ENCODE assay signal across 9 cellular contexts in genomic region chr2:197292614-197293013, GRCh38. TPM values are rescaled to one million over a fixed set of nuclear protein-coding genes. Genes with fewer than 3 reads are reported as not detected.
DNase-seq lines count a peak whose midpoint lies in the region; ATAC-seq lines count a peak whose summit lies in the region.
"Had no signal": no experiment of that assay in that cellular context is flagged by ENCODE, and none has a peak within 500 bp of the region (broad histone marks: within the 10 kb centered on the region; RNA-seq: fewer than 3 reads in every experiment).

No MANE protein-coding gene starts in this region.

- DNase-seq in activated CD4-positive, alpha-beta T cell treated with anti-CD3 and anti-CD28 coated beads, Interleukin-2, amount 10 ng/mL, durations not matched to agents 7 days and 5 days, result no peak
- no peak for DNase-seq in activated CD4-positive, alpha-beta T cell treated with anti-CD3 and anti-CD28 coated beads for 4 hours
- no peak for DNase-seq in activated T-helper 2 cell treated with anti-CD3 and anti-CD28 coated beads, Interferon-gamma antibody, Interleukin-2, Interleukin-4, amounts not matched to agents 10 μg/mL and 5 μg/mL and 100 μg/mL, durations not matched to agents 14 hours and 24 hours and 36 hours (ENCODE audit: low spot score)
- DNase-seq in stimulated activated CD4-positive, alpha-beta T cell treated with anti-CD3 and anti-CD28 coated beads, Interleukin-2, amount 100 ng/mL, for 24 hours, result no peak
- DNase-seq in ecto neural progenitor cell (ENCODE audit: low spot score), result no peak
- no peak for DNase-seq in NCI-H1417 (lab: John Stamatoyannopoulos, UW)

- POLR2A ChIA-PET in activated CD4-positive, alpha-beta T cell treated with anti-CD3 and anti-CD28 coated beads, Interleukin-2, amount 10 ng/mL, durations not matched to agents 7 days and 5 days (lab: Charles Lee), result interaction anchor here (0.6 to 1.2 kb wide), 3 partner anchors 16 to 66 kb away, joined by 3 read pairs; no protein-coding TSS in a partner anchor

- peaks cover 86% of the 10 kb centered on the region for H3K4me1 Mint-ChIP-seq in activated CD4-positive, alpha-beta T cell treated with anti-CD3 and anti-CD28 coated beads, Interleukin-2, amount 10 ng/mL, durations not matched to agents 7 days and 5 days
- peaks cover 78% of the 10 kb centered on the region for H3K4me1 Mint-ChIP-seq in activated T-helper 2 cell treated with anti-CD3 and anti-CD28 coated beads, Interferon-gamma antibody, Interleukin-2, Interleukin-4, amounts not matched to agents 10 μg/mL and 5 μg/mL and 100 μg/mL, durations not matched to agents 14 hours and 24 hours and 36 hours (ENCODE audit: low read depth)
- peaks cover 92% of the 10 kb centered on the region for H3K4me1 Mint-ChIP-seq in stimulated activated memory B cell treated with anti-CD40 and anti-IgM and Interleukin-4, amounts not matched to agents 10 μg/mL and 1 μg/mL and 100 μg/mL, for 72 hours

- H3K9me3 Mint-ChIP-seq in activated CD4-positive, alpha-beta T cell treated with anti-CD3 and anti-CD28 coated beads, Interleukin-2, amount 10 ng/mL, durations not matched to agents 7 days and 5 days, result peaks cover 13% of the 10 kb centered on the region
- peaks cover 13% of the 10 kb centered on the region for H3K9me3 Mint-ChIP-seq in activated T-helper 2 cell treated with anti-CD3 and anti-CD28 coated beads, Interferon-gamma antibody, Interleukin-2, Interleukin-4, amounts not matched to agents 10 μg/mL and 5 μg/mL and 100 μg/mL, durations not matched to agents 14 hours and 24 hours and 36 hours
- H3K9me3 Mint-ChIP-seq in stimulated activated memory B cell treated with anti-CD40 and anti-IgM and Interleukin-4, amounts not matched to agents 10 μg/mL and 1 μg/mL and 100 μg/mL, for 72 hours, result peaks cover 2% of the 10 kb centered on the region
- H3K9me3 Mint-ChIP-seq: type B pancreatic cell had no signal

- peaks cover 71% of the 10 kb centered on the region for H3K36me3 Mint-ChIP-seq in activated CD4-positive, alpha-beta T cell treated with anti-CD3 and anti-CD28 coated beads, Interleukin-2, amount 10 ng/mL, durations not matched to agents 7 days and 5 days (ENCODE audit: low read depth)
- peaks cover 57% of the 10 kb centered on the region for H3K36me3 Mint-ChIP-seq in activated T-helper 2 cell treated with anti-CD3 and anti-CD28 coated beads, Interferon-gamma antibody, Interleukin-2, Interleukin-4, amounts not matched to agents 10 μg/mL and 5 μg/mL and 100 μg/mL, durations not matched to agents 14 hours and 24 hours and 36 hours (ENCODE audit: low read depth)
- H3K36me3 Mint-ChIP-seq in stimulated activated memory B cell treated with anti-CD40 and anti-IgM and Interleukin-4, amounts not matched to agents 10 μg/mL and 1 μg/mL and 100 μg/mL, for 72 hours, result peaks cover 27% of the 10 kb centered on the region

- ATAC-seq in HG03432 (IDR thresholded peaks at IDR 0.05; ENCODE audit: unreplicated experiment), result peak; percentile 34
- no peak for ATAC-seq in stimulated activated memory B cell treated with anti-CD40 and anti-IgM and Interleukin-4, amounts not matched to agents 10 μg/mL and 1 μg/mL and 100 μg/mL, for 72 hours

- CTCF ChIA-PET in activated CD4-positive, alpha-beta T cell treated with anti-CD3 and anti-CD28 coated beads, Interleukin-2, amount 10 ng/mL, durations not matched to agents 7 days and 5 days (lab: Charles Lee), result interaction anchor here (1.0 to 2.7 kb wide), 2 partner anchors 10 to 13 kb away, joined by 3 to 8 read pairs; no protein-coding TSS in a partner anchor

- intact Hi-C loops in activated T-helper 2 cell treated with anti-CD3 and anti-CD28 coated beads, Interferon-gamma antibody, Interleukin-2, Interleukin-4, amounts not matched to agents 10 μg/mL and 5 μg/mL and 100 μg/mL, durations not matched to agents 14 hours and 24 hours and 36 hours (cut with micrococcal nuclease), result loop anchor here (10.0 kb wide), 1 partner anchor 1028 kb away; no protein-coding TSS in a partner anchor

- peak overlapping the region; percentile 61 for H3K4me3 Mint-ChIP-seq in activated CD4-positive, alpha-beta T cell treated with anti-CD3 and anti-CD28 coated beads, Interleukin-2, amount 10 ng/mL, durations not matched to agents 7 days and 5 days
- peak overlapping the region; percentile 79 for H3K4me3 Mint-ChIP-seq in activated T-helper 2 cell treated with anti-CD3 and anti-CD28 coated beads, Interferon-gamma antibody, Interleukin-2, Interleukin-4, amounts not matched to agents 10 μg/mL and 5 μg/mL and 100 μg/mL, durations not matched to agents 14 hours and 24 hours and 36 hours (ENCODE audit: low read depth)
- peak overlapping the region; percentile 80 for H3K4me3 Mint-ChIP-seq in stimulated activated memory B cell treated with anti-CD40 and anti-IgM and Interleukin-4, amounts not matched to agents 10 μg/mL and 1 μg/mL and 100 μg/mL, for 72 hours
- H3K4me3 Mint-ChIP-seq: type B pancreatic cell had no signal

- H3K27me3 Mint-ChIP-seq in activated CD4-positive, alpha-beta T cell treated with anti-CD3 and anti-CD28 coated beads, Interleukin-2, amount 10 ng/mL, durations not matched to agents 7 days and 5 days, result no peaks in the 10 kb centered on the region
- no peaks in the 10 kb centered on the region for H3K27me3 Mint-ChIP-seq in activated T-helper 2 cell treated with anti-CD3 and anti-CD28 coated beads, Interferon-gamma antibody, Interleukin-2, Interleukin-4, amounts not matched to agents 10 μg/mL and 5 μg/mL and 100 μg/mL, durations not matched to agents 14 hours and 24 hours and 36 hours (ENCODE audit: low read depth)
- no peaks in the 10 kb centered on the region for H3K27me3 Mint-ChIP-seq in stimulated activated memory B cell treated with anti-CD40 and anti-IgM and Interleukin-4, amounts not matched to agents 10 μg/mL and 1 μg/mL and 100 μg/mL, for 72 hours
- H3K27me3 Mint-ChIP-seq: type B pancreatic cell had no signal

- peak overlapping the region; percentile 88 for H3K27ac Mint-ChIP-seq in activated CD4-positive, alpha-beta T cell treated with anti-CD3 and anti-CD28 coated beads, Interleukin-2, amount 10 ng/mL, durations not matched to agents 7 days and 5 days
- H3K27ac Mint-ChIP-seq in activated T-helper 2 cell treated with anti-CD3 and anti-CD28 coated beads, Interferon-gamma antibody, Interleukin-2, Interleukin-4, amounts not matched to agents 10 μg/mL and 5 μg/mL and 100 μg/mL, durations not matched to agents 14 hours and 24 hours and 36 hours, result peak overlapping the region; percentile 94
- H3K27ac Mint-ChIP-seq in stimulated activated memory B cell treated with anti-CD40 and anti-IgM and Interleukin-4, amounts not matched to agents 10 μg/mL and 1 μg/mL and 100 μg/mL, for 72 hours, result peak overlapping the region; percentile 98
- H3K27ac Mint-ChIP-seq: type B pancreatic cell had no signal

RNA-seq across cellular contexts. Expression of gene ANKRD44, which starts 18.0 kb away (rescaled TPM):
- 100 to 1,000 TPM; 223 to 283 TPM for total RNA-seq in activated CD4-positive, alpha-beta T cell treated with anti-CD3 and anti-CD28 coated beads, Interleukin-2, amount 10 ng/mL, durations not matched to agents 7 days and 5 days
- total RNA-seq in activated T-helper 2 cell treated with anti-CD3 and anti-CD28 coated beads, Interferon-gamma antibody, Interleukin-2, Interleukin-4, amounts not matched to agents 10 μg/mL and 5 μg/mL and 100 μg/mL, durations not matched to agents 14 hours and 24 hours and 36 hours, result 107 and 120 TPM in 2 replicates
